Comparison of ENCODE assay signal across 33 cellular contexts in the genomic region with DNA sequence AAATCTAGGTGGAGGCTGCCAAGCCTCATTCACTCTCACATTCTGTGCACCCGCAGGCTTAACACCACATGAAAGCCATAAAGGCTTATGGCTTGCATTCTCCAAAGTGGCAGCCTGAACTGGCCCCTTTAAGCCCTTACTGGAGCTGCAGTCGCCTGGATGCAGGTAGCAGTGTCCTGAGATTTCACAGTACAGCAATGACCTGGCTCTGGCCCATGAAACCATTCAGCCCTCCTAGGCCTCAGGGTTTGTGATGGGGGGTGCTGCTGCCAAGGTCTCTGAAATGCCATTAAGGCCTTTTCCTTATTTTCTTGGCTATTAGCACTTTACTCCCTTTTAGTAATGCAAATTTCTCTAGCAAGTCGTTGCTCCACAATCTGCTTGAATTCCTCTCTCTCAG. TPM values are rescaled to one million over a fixed set of nuclear protein-coding genes. Genes with fewer than 3 reads are reported as not detected.
"Had no signal": no experiment of that assay in that cellular context is flagged by ENCODE, and none has a peak within 500 bp of the region (broad histone marks: within the 10 kb centered on the region; RNA-seq: fewer than 3 reads in every experiment).

No MANE protein-coding gene starts in this region.

- H3K36me3 Mint-ChIP-seq: mesothelial cell of epicardium; naive B cell; natural killer cell; neural progenitor cell; stimulated activated memory B cell treated with anti-CD40 and anti-IgM and Interleukin-4, amounts not matched to agents 10 μg/mL and 1 μg/mL and 100 μg/mL, for 72 hours had no signal

- H3K9ac ChIP-seq: neural progenitor cell had no signal

- H3K27ac ChIP-seq: left ventricle myocardium inferior, neural progenitor cell, neutrophil, ovary, right atrium auricular region, right lobe of liver, tibial nerve, upper lobe of left lung had no signal

- H3K27ac Mint-ChIP-seq: mesothelial cell of epicardium; naive B cell; natural killer cell; nephron progenitor cell; neural progenitor cell; progenitor cell of endocrine pancreas; stimulated activated memory B cell treated with anti-CD40 and anti-IgM and Interleukin-4, amounts not matched to agents 10 μg/mL and 1 μg/mL and 100 μg/mL, for 72 hours; stimulated activated naive CD8-positive, alpha-beta T cell treated with anti-CD3 and anti-CD28 coated beads, Interleukin-15, amount 100 ng/mL, for 72 hours had no signal

- H3K9me3 ChIP-seq: neutrophil, ovary, right lobe of liver had no signal

- H3K4me3 ChIP-seq: left ventricle myocardium inferior, lung, neural progenitor cell, ovary, right atrium auricular region, right lobe of liver, smooth muscle cell, tibial nerve, upper lobe of left lung had no signal

- DNase-seq: hypothalamus; islet precursor cell; left ventricle myocardium inferior; mesendoderm; naive B cell; natural killer cell; nephron progenitor cell; occipital lobe; ovary; right lobe of liver; stimulated activated CD4-positive, alpha-beta T cell treated with anti-CD3 and anti-CD28 coated beads, Interleukin-1b, Interleukin-23, amount 100 ng/mL, for 48 hours; stimulated activated CD4-positive, alpha-beta T cell treated with anti-CD3 and anti-CD28 coated beads, Interleukin-2, amount 100 ng/mL, for 48 hours; stimulated activated CD4-positive, alpha-beta T cell treated with anti-CD3 and anti-CD28 coated beads, Interleukin-4, amount 100 ng/mL, for 4 hours; stimulated activated CD8-positive, alpha-beta memory T cell treated with anti-CD3 and anti-CD28 coated beads, Interleukin-4, amount 100 ng/mL, for 48 hours; stimulated activated naive CD4-positive, alpha-beta T cell treated with Interleukin-2 at 50 U/mL for 16 hours; stimulated activated naive CD8-positive, alpha-beta T cell treated with anti-CD3 and anti-CD28 coated beads, Interleukin-15, amount 100 ng/mL, for 72 hours; substantia nigra; upper lobe of left lung had no signal

- H3K4me1 Mint-ChIP-seq: mesothelial cell of epicardium; naive B cell; natural killer cell; nephron progenitor cell; neural progenitor cell; stimulated activated memory B cell treated with anti-CD40 and anti-IgM and Interleukin-4, amounts not matched to agents 10 μg/mL and 1 μg/mL and 100 μg/mL, for 72 hours; stimulated activated naive CD8-positive, alpha-beta T cell treated with anti-CD3 and anti-CD28 coated beads, Interleukin-15, amount 100 ng/mL, for 72 hours had no signal

- H3K4me3 Mint-ChIP-seq: mesothelial cell of epicardium; naive B cell; natural killer cell; nephron progenitor cell; neural progenitor cell; stimulated activated memory B cell treated with anti-CD40 and anti-IgM and Interleukin-4, amounts not matched to agents 10 μg/mL and 1 μg/mL and 100 μg/mL, for 72 hours; stimulated activated naive CD8-positive, alpha-beta T cell treated with anti-CD3 and anti-CD28 coated beads, Interleukin-15, amount 100 ng/mL, for 72 hours had no signal

- H3K36me3 ChIP-seq: left ventricle myocardium inferior, neural progenitor cell, neutrophil, ovary, right atrium auricular region, right lobe of liver, tibial nerve, upper lobe of left lung had no signal

- H3K27me3 ChIP-seq: neural progenitor cell, neutrophil, ovary, right atrium auricular region, right lobe of liver, tibial nerve, upper lobe of left lung had no signal

- H3K9me3 Mint-ChIP-seq: natural killer cell, neural progenitor cell had no signal

- H3K27me3 Mint-ChIP-seq: progenitor cell of endocrine pancreas had no signal

- H3K4me1 ChIP-seq: left ventricle myocardium inferior, neural progenitor cell, right atrium auricular region, right lobe of liver, tibial nerve, upper lobe of left lung had no signal

- H2AFZ ChIP-seq: neural progenitor cell had no signal

- H3K4me2 ChIP-seq: neural progenitor cell, smooth muscle cell had no signal

RNA-seq across cellular contexts. Expression of a gene that starts 48.9 kb away (rescaled TPM):
- total RNA-seq: kidney epithelial cell, left ventricle myocardium inferior, lower leg skin, lung, mesothelial cell of epicardium, mononuclear cell, natural killer cell, ovary, progenitor cell of endocrine pancreas, pulmonary artery endothelial cell, renal cortical epithelial cell, right atrium auricular region, right lobe of liver, smooth muscle cell, tibial nerve, upper lobe of left lung, urinary bladder had no signal
- polyA plus RNA-seq: lung, ovary, smooth muscle cell, urinary bladder had no signal
